Comparison of ENCODE assay signal across 1 cellular context in genomic region chr14:74492413-74493342, GRCh38.
TF ChIP-seq lines count a peak whose summit lies in the region.

TSS of gene NPC2 (minus strand) at chr14:74493305. CDS start at chr14:74493274, 31 bp downstream.

TF ChIP-seq in HepG2, 621 proteins besides CTCF, POLR2A, EP300 and RAD21 (continued from another document and continues in another):
- TF ChIP-seq SMC3 (IDR thresholded peaks at IDR 0.05; ENCODE audit: low read length): no peak
- TF ChIP-seq ZFAT (CRISPR knock-in tag; conservative IDR thresholded peaks at IDR 0.05): no peak
- TF ChIP-seq HES4 (CRISPR knock-in tag; IDR thresholded peaks at IDR 0.05; ENCODE audit: borderline replicate concordance): peak; percentile 46; the same call in 1 of the 2 replicates
- TF ChIP-seq ZMYM3 (CRISPR knock-in tag; IDR thresholded peaks at IDR 0.05): peak; percentile 30; the same call in 1 of the 2 replicates
- TF ChIP-seq MXD1 (CRISPR knock-in tag; IDR thresholded peaks at IDR 0.05): peak; percentile 72
- TF ChIP-seq HOXA7 (CRISPR knock-in tag; IDR thresholded peaks at IDR 0.05): no peak
- TF ChIP-seq ZNF234 (CRISPR knock-in tag; conservative IDR thresholded peaks at IDR 0.05): no peak
- no peak for TF ChIP-seq ZSCAN30 (CRISPR knock-in tag; IDR thresholded peaks at IDR 0.05)
- TF ChIP-seq ATF1 (CRISPR knock-in tag; IDR thresholded peaks at IDR 0.05): no peak
- TF ChIP-seq PRDM15 (CRISPR knock-in tag; IDR thresholded peaks at IDR 0.05): no peak
- no peak for TF ChIP-seq CEBPB (IDR thresholded peaks at IDR 0.05; ENCODE audit: borderline replicate concordance, low read depth, low read length)
- no peak for TF ChIP-seq PLSCR1 (CRISPR knock-in tag; IDR thresholded peaks at IDR 0.05; ENCODE audit: borderline replicate concordance)
- TF ChIP-seq ZNF12 (CRISPR knock-in tag; IDR thresholded peaks at IDR 0.05): no peak
- TF ChIP-seq ELK4 (CRISPR knock-in tag; IDR thresholded peaks at IDR 0.05; ENCODE audit: borderline replicate concordance): no peak
- no peak for TF ChIP-seq ZNF407 (CRISPR knock-in tag; IDR thresholded peaks at IDR 0.05; ENCODE audit: not compliant biosample characterization)
- no peak for TF ChIP-seq SMAD9 (CRISPR knock-in tag; IDR thresholded peaks at IDR 0.05)
- TF ChIP-seq ZMYM2 (CRISPR knock-in tag; IDR thresholded peaks at IDR 0.05): no peak
- no peak for TF ChIP-seq THAP9 (CRISPR knock-in tag; IDR thresholded peaks at IDR 0.05; ENCODE audit: borderline replicate concordance)
- TF ChIP-seq ATF7 (IDR thresholded peaks at IDR 0.05): no peak
- TF ChIP-seq ATF7 (CRISPR knock-in tag; IDR thresholded peaks at IDR 0.05): 0 out of 2 replicates have a peak, but pooled peaks have one; percentile 44
- no peak for TF ChIP-seq ZBTB25 (CRISPR knock-in tag; IDR thresholded peaks at IDR 0.05)
- TF ChIP-seq ZKSCAN5 (CRISPR knock-in tag; IDR thresholded peaks at IDR 0.05): no peak
- TF ChIP-seq NKX3-1 (CRISPR knock-in tag; IDR thresholded peaks at IDR 0.05): 0 out of 2 replicates have a peak, but pooled peaks have one; percentile 56
- TF ChIP-seq ZNF432 (CRISPR knock-in tag; IDR thresholded peaks at IDR 0.05; ENCODE audit: borderline replicate concordance): no peak
- no peak for TF ChIP-seq JUN (CRISPR knock-in tag; IDR thresholded peaks at IDR 0.05)
- TF ChIP-seq ZNF883 (CRISPR knock-in tag; IDR thresholded peaks at IDR 0.05; ENCODE audit: not compliant biosample characterization): peak; percentile 47
- TF ChIP-seq DDIT3 (CRISPR knock-in tag; IDR thresholded peaks at IDR 0.05): no peak
- no peak for TF ChIP-seq BRD4 (CRISPR knock-in tag; IDR thresholded peaks at IDR 0.05)
- TF ChIP-seq PAXIP1 (CRISPR knock-in tag; conservative IDR thresholded peaks at IDR 0.05): peak; percentile 58; the same call in 1 of the 2 replicates
- no peak for TF ChIP-seq ZNF143 (CRISPR knock-in tag; IDR thresholded peaks at IDR 0.05)
- TF ChIP-seq PHF20 (CRISPR knock-in tag; IDR thresholded peaks at IDR 0.05): no peak
- no peak for TF ChIP-seq TRIM24 (CRISPR knock-in tag; IDR thresholded peaks at IDR 0.05)
- TF ChIP-seq RFXAP (CRISPR knock-in tag; IDR thresholded peaks at IDR 0.05; ENCODE audit: borderline replicate concordance): no peak; the same call in 1 of the 2 replicates
- TF ChIP-seq ZSCAN20 (CRISPR knock-in tag; IDR thresholded peaks at IDR 0.05; ENCODE audit: borderline replicate concordance): no peak; the same call in 1 of the 2 replicates
- 0 out of 2 replicates have a peak, but pooled peaks have one; percentile 61 for TF ChIP-seq ZNF724P (CRISPR knock-in tag; IDR thresholded peaks at IDR 0.05; ENCODE audit: borderline replicate concordance)
- TF ChIP-seq HMGA1 (CRISPR knock-in tag; conservative IDR thresholded peaks at IDR 0.05): no peak
- TF ChIP-seq ZFP1 (CRISPR knock-in tag; IDR thresholded peaks at IDR 0.05): peak; percentile 32; the same call in 1 of the 2 replicates
- TF ChIP-seq BORCS8-MEF2B (CRISPR knock-in tag; IDR thresholded peaks at IDR 0.05): 0 out of 2 replicates have a peak, but pooled peaks have one; percentile 32
